ENCODE assay signal across 16 cellular contexts in the genomic region with DNA sequence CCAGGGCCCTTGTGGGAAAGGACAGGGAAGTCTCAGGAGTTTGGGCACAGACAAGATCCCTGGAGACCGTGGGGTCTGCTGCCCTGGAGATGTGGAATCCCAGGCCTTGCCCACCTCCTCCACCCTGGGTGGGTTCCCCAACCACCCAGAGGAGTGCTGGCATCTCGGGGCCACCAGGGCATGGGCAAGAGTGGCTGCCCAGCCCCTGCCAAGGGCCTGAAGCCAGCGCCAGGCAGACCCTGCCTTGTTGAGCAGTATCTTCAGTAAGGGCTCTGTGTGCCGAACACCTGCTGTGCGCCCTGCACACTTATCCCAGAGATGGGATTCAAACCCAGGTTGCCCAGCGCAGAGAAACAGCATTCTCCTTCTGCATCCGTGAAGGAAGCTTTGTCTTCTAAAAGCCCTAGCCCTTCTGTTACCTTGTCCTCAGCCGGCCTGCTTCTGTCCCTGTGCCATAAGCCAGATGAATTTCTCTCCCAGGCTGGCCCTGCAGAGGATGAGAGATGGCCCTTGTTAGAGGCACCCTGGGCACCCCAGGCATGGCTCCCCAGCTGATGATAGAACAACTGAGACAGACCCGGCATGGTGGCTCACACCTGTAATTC. TPM values are rescaled to one million over a fixed set of nuclear protein-coding genes. Genes with fewer than 3 reads are reported as not detected.
DNase-seq lines count a peak whose midpoint lies in the region; ATAC-seq and TF ChIP-seq lines count a peak whose summit lies in the region.
"Had no signal": no experiment of that assay in that cellular context is flagged by ENCODE, and none has a peak within 500 bp of the region (broad histone marks: within the 10 kb centered on the region; RNA-seq: fewer than 3 reads in every experiment).

No MANE protein-coding gene starts in this region.

- no peaks in the 10 kb centered on the region for H4K20me1 ChIP-seq in BLaER1
- H4K20me1 ChIP-seq in GM23338 (replicated peaks; ENCODE audit: insufficient read depth) = no peaks in the 10 kb centered on the region
- H4K20me1 ChIP-seq in neural progenitor cell (ENCODE audit: low read depth) = no peaks in the 10 kb centered on the region
- H4K20me1 ChIP-seq: BLaER1 treated with 17β-estradiol and CSF1 and Interleukin-3, amounts not matched to agents 10 nM and 100 nM had no signal

- peaks cover 21% of the 10 kb centered on the region for H3K4me1 ChIP-seq in BLaER1
- H3K4me1 ChIP-seq in GM23338 (ENCODE audit: insufficient read depth) = peaks cover 31% of the 10 kb centered on the region
- peaks cover 16% of the 10 kb centered on the region for H3K4me1 ChIP-seq in endodermal cell (ENCODE audit: control insufficient read depth, insufficient read depth, low read length)
- peaks cover 16% of the 10 kb centered on the region for H3K4me1 ChIP-seq in neural progenitor cell

- CTCF ChIA-PET in RWPE1 (lab: Yijun Ruan, JAX) = interaction anchor here (0.7 to 1.2 kb wide), 2 partner anchors 13 to 268 kb away, joined by 3 to 6 read pairs; no protein-coding TSS in a partner anchor

- DNase-seq in GM23338 (ENCODE audit: low spot score) (no peak), endodermal cell (peak; percentile 56), neural progenitor cell (ENCODE audit: low spot score) (no peak), NCI-H1417 (lab: John Stamatoyannopoulos, UW) (no peak), RWPE1 (ENCODE audit: low spot score) (no peak), nephron progenitor cell (no peak)
- DNase-seq: GM23248, NCI-H187 treated with DMSO at 0.1 percent for 48 hours, NCI-H526 treated with DMSO at 0.1 percent for 48 hours had no signal

- H3K4me1 Mint-ChIP-seq in GM23338 (peaks cover 42% of the 10 kb centered on the region), endodermal cell (peaks cover 32% of the 10 kb centered on the region), neural progenitor cell (peaks cover 32% of the 10 kb centered on the region), nephron progenitor cell (peaks cover 70% of the 10 kb centered on the region)

- no peak overlapping the region for H3K4me3 Mint-ChIP-seq in GM23338
- H3K4me3 Mint-ChIP-seq in endodermal cell = no peak overlapping the region
- no peak overlapping the region for H3K4me3 Mint-ChIP-seq in neural progenitor cell
- no peak overlapping the region for H3K4me3 Mint-ChIP-seq in nephron progenitor cell

- H3K36me3 ChIP-seq in BLaER1 (no peaks in the 10 kb centered on the region), GM23338 (ENCODE audit: insufficient read depth) (no peaks in the 10 kb centered on the region), endodermal cell (ENCODE audit: control insufficient read depth, insufficient read depth, low read length) (no peaks in the 10 kb centered on the region), neural progenitor cell (no peaks in the 10 kb centered on the region)
- H3K36me3 ChIP-seq: adrenal gland; BLaER1 treated with 17β-estradiol and CSF1 and Interleukin-3, amounts not matched to agents 10 nM and 100 nM had no signal

- H3K27ac ChIP-seq in BLaER1 (0 out of 2 replicates have a peak overlapping the region, but pooled peaks have one; percentile 35), GM23338 (ENCODE audit: low read depth) (peak overlapping the region; percentile 26; the same call in 1 of the 2 replicates), endodermal cell (ENCODE audit: low read depth, low read length) (peak overlapping the region; percentile 6), neural progenitor cell (no peak overlapping the region), RWPE1 (no peak overlapping the region)
- H3K27ac ChIP-seq: GM23248 had no signal

- H3K27me3 ChIP-seq in BLaER1 (no peaks in the 10 kb centered on the region), GM23338 (ENCODE audit: insufficient read depth) (no peaks in the 10 kb centered on the region), endodermal cell (ENCODE audit: control insufficient read depth, insufficient read depth, low read length, poor library complexity, severe bottlenecking) (no peaks in the 10 kb centered on the region), neural progenitor cell (no peaks in the 10 kb centered on the region)
- H3K27me3 ChIP-seq: adrenal gland; BLaER1 treated with 17β-estradiol and CSF1 and Interleukin-3, amounts not matched to agents 10 nM and 100 nM had no signal

- peaks cover 13% of the 10 kb centered on the region for H3K27me3 Mint-ChIP-seq in GM23338 (ENCODE audit: insufficient read depth, low read depth, poor library complexity)
- H3K27me3 Mint-ChIP-seq in endodermal cell (ENCODE audit: insufficient read depth) = no peaks in the 10 kb centered on the region
- H3K27me3 Mint-ChIP-seq in neural progenitor cell (ENCODE audit: insufficient read depth, low read depth) = peaks cover 4% of the 10 kb centered on the region
- H3K27me3 Mint-ChIP-seq in nephron progenitor cell (ENCODE audit: low read depth, poor library complexity) = peaks cover 3% of the 10 kb centered on the region

- H3K9ac ChIP-seq in BLaER1 = no peak overlapping the region
- H3K9ac ChIP-seq in endodermal cell (ENCODE audit: extremely low read depth, low read length, poor library complexity, severe bottlenecking) = no peak overlapping the region
- no peak overlapping the region for H3K9ac ChIP-seq in neural progenitor cell
- H3K9ac ChIP-seq: GM23248 had no signal

- no peak for TF ChIP-seq CTCF in GM23338 (conservative IDR thresholded peaks at IDR 0.05; ENCODE audit: low read depth in 2 of 2)
- TF ChIP-seq CTCF in endodermal cell (conservative IDR thresholded peaks at IDR 0.05) = no peak
- TF ChIP-seq CTCF in neural progenitor cell (IDR thresholded peaks at IDR 0.05) = no peak
- TF ChIP-seq CTCF in RWPE1 (conservative IDR thresholded peaks at IDR 0.05; ENCODE audit: low read depth) = no peak
- TF ChIP-seq CTCF in nephron progenitor cell (IDR thresholded peaks at IDR 0.05) = no peak

- H3K4me2 ChIP-seq in BLaER1 (no peak overlapping the region), GM23338 (no peak overlapping the region), neural progenitor cell (no peak overlapping the region)

- H3K9me3 Mint-ChIP-seq in GM23338 (no peaks in the 10 kb centered on the region), endodermal cell (no peaks in the 10 kb centered on the region), neural progenitor cell (no peaks in the 10 kb centered on the region), nephron progenitor cell (no peaks in the 10 kb centered on the region)

- ATAC-seq in GM23338 (no peak), HG02571 (IDR thresholded peaks at IDR 0.05; ENCODE audit: unreplicated experiment) (no peak)

- 95% methylated on average over 9 of the region's 9 CpGs for WGBS in endodermal cell (ENCODE audit: insufficient coverage in 1 of 2, insufficient read length in 1 of 2), 2 experiments

- H3K79me2 ChIP-seq in GM23338 (replicated peaks; ENCODE audit: insufficient read depth) (no peaks in the 10 kb centered on the region), neural progenitor cell (ENCODE audit: low read depth) (no peaks in the 10 kb centered on the region)

- no peaks in the 10 kb centered on the region for H3K9me2 ChIP-seq in GM23338 (ENCODE audit: insufficient read depth)

- peak overlapping the region; percentile 69; the same call in 1 of the 2 replicates for H2AFZ ChIP-seq in GM23338
- no peak overlapping the region for H2AFZ ChIP-seq in neural progenitor cell (replicated peaks)
- H2AFZ ChIP-seq: GM23248 had no signal

- H3K4me3 ChIP-seq in BLaER1 = no peak overlapping the region
- no peak overlapping the region for H3K4me3 ChIP-seq in GM23338
- no peak overlapping the region for H3K4me3 ChIP-seq in endodermal cell (ENCODE audit: low read length)
- no peak overlapping the region for H3K4me3 ChIP-seq in neural progenitor cell
- H3K4me3 ChIP-seq: adrenal gland; BLaER1 treated with 17β-estradiol and CSF1 and Interleukin-3, amounts not matched to agents 10 nM and 100 nM; GM23248; psoas muscle had no signal

- H3F3A ChIP-seq in GM23338 (replicated peaks; ENCODE audit: low read depth) (0 out of 2 replicates have a peak, but pooled peaks cover 3% of the 10 kb centered on the region), neural progenitor cell (ENCODE audit: low read depth) (peaks cover 4% of the 10 kb centered on the region)

- H3K9me3 ChIP-seq in BLaER1 (no peaks in the 10 kb centered on the region), endodermal cell (ENCODE audit: control insufficient read depth, low read length) (no peaks in the 10 kb centered on the region), neural progenitor cell (ENCODE audit: low read depth) (no peaks in the 10 kb centered on the region)
- H3K9me3 ChIP-seq: adrenal gland; BLaER1 treated with 17β-estradiol and CSF1 and Interleukin-3, amounts not matched to agents 10 nM and 100 nM; psoas muscle had no signal

- H3K27ac Mint-ChIP-seq in GM23338 (no peak overlapping the region), endodermal cell (no peak overlapping the region), neural progenitor cell (peak overlapping the region; percentile 87), nephron progenitor cell (no peak overlapping the region)

- POLR2A ChIA-PET in RWPE1 (lab: Yijun Ruan, JAX; ENCODE audit: low non-redundant PET) = no interaction called here

- H3K36me3 Mint-ChIP-seq in GM23338 (ENCODE audit: low read depth) (no peaks in the 10 kb centered on the region), endodermal cell (ENCODE audit: low read depth) (no peaks in the 10 kb centered on the region), neural progenitor cell (no peaks in the 10 kb centered on the region), nephron progenitor cell (ENCODE audit: low read depth) (no peaks in the 10 kb centered on the region)

TF ChIP-seq in GM23338, 12 proteins besides CTCF, POLR2A, EP300 and RAD21 (continues in another document):
- TF ChIP-seq EZH2phosphoT487 (IDR thresholded peaks at IDR 0.05; ENCODE audit: unreplicated experiment) (no peak), JUNB (IDR thresholded peaks at IDR 0.05; ENCODE audit: unreplicated experiment) (no peak), ZNF114 (CRISPR knock-in tag; IDR thresholded peaks at IDR 0.05) (no peak)

RNA-seq across cellular contexts. Expression of gene TMEM235, which starts 32.4 kb away (rescaled TPM):
- not detected in 2 replicates for total RNA-seq in GM23338 (2014; rRNA removed; shearing (Covaris generic))
- polyA plus RNA-seq in GM23338 (2016; fragmentation: Nextera tagmentation; extraction: Ambion mirVana) = not detected in 2 replicates
- under 1 TPM in 1 of 2 donors, not detected in 1; 0.33 TPM for total RNA-seq in endodermal cell
- polyA plus RNA-seq in endodermal cell (2013, experiment 1 of 2) = not detected
- polyA plus RNA-seq in endodermal cell (2013, experiment 2 of 2) = 0.33 TPM
- 0.09 TPM in 1 of 2 replicates, not detected in the other for total RNA-seq in neural progenitor cell (ENCODE audit: low replicate concordance)
- total RNA-seq: adrenal gland, fibroblast of lung, GM23248, mesenteric fat pad, psoas muscle had no signal
- polyA plus RNA-seq: fibroblast of lung, GM23248, psoas muscle had no signal

RNA-seq across cellular contexts. Expression of gene BIRC5, which starts 49.8 kb away (rescaled TPM):
- 89.7 and 114 TPM in 2 replicates for total RNA-seq in GM23338 (2014; rRNA removed; shearing (Covaris generic))
- 111 and 132 TPM in 2 replicates for polyA plus RNA-seq in GM23338 (2016; fragmentation: Nextera tagmentation; extraction: Ambion mirVana)
- total RNA-seq in endodermal cell (10 to 100 TPM; 59.7 to 89.6 TPM), neural progenitor cell (ENCODE audit: low replicate concordance) (144 and 169 TPM in 2 replicates)
- polyA plus RNA-seq in endodermal cell (2013, experiment 1 of 2) = 113 TPM
- 112 TPM for polyA plus RNA-seq in endodermal cell (2013, experiment 2 of 2)
- total RNA-seq: mesenteric fat pad had no signal

Comparison
In these comparisons a context has a peak if more than half of its experiments do, and no peak if none do; other contexts are left out.
1. H3K27ac ChIP-seq: peak in BLaER1 (single experiment), GM23338 (single experiment) and endodermal cell (single experiment); none in neural progenitor cell (single experiment) and RWPE1 (single experiment).